Comparison of ENCODE assay signal across 7 cellular contexts in genomic region chr7:142842251-142842766, GRCh38. TPM values are rescaled to one million over a fixed set of nuclear protein-coding genes. Genes with fewer than 3 reads are reported as not detected.
"Had no signal": no experiment of that assay in that cellular context is flagged by ENCODE, and none has a peak within 500 bp of the region (broad histone marks: within the 10 kb centered on the region; RNA-seq: fewer than 3 reads in every experiment).

No MANE protein-coding gene starts in this region.

- H3K9me3 Mint-ChIP-seq: GM23338, H9 had no signal

- H3K4me3 ChIP-seq: GM23338 had no signal

- ATAC-seq: GM23338 had no signal

- DNase-seq: H9, HCEC 1CT, IMR-90 had no signal

- H3K4me3 Mint-ChIP-seq: GM23338, H9 had no signal

- H3K4me1 Mint-ChIP-seq: GM23338, H9 had no signal

- FAIRE-seq: H1, H54, HTR-8/SVneo had no signal

- H3K4me2 ChIP-seq: GM23338 had no signal

- H3K27ac Mint-ChIP-seq: GM23338, H9 had no signal

RNA-seq across cellular contexts. Expression of gene TRPV6, which starts 43.2 kb away (rescaled TPM):
- total RNA-seq: IMR-90 had no signal
